Comparison of ENCODE assay signal across 2 cellular contexts in genomic region chr11:70761094-70761905, GRCh38.
TF ChIP-seq lines count a peak whose summit lies in the region.

No MANE protein-coding gene starts in this region.

TF ChIP-seq in WTC11, 78 proteins besides CTCF, POLR2A, EP300 and RAD21 (continued from another document):
- TF ChIP-seq, protein P1, sequence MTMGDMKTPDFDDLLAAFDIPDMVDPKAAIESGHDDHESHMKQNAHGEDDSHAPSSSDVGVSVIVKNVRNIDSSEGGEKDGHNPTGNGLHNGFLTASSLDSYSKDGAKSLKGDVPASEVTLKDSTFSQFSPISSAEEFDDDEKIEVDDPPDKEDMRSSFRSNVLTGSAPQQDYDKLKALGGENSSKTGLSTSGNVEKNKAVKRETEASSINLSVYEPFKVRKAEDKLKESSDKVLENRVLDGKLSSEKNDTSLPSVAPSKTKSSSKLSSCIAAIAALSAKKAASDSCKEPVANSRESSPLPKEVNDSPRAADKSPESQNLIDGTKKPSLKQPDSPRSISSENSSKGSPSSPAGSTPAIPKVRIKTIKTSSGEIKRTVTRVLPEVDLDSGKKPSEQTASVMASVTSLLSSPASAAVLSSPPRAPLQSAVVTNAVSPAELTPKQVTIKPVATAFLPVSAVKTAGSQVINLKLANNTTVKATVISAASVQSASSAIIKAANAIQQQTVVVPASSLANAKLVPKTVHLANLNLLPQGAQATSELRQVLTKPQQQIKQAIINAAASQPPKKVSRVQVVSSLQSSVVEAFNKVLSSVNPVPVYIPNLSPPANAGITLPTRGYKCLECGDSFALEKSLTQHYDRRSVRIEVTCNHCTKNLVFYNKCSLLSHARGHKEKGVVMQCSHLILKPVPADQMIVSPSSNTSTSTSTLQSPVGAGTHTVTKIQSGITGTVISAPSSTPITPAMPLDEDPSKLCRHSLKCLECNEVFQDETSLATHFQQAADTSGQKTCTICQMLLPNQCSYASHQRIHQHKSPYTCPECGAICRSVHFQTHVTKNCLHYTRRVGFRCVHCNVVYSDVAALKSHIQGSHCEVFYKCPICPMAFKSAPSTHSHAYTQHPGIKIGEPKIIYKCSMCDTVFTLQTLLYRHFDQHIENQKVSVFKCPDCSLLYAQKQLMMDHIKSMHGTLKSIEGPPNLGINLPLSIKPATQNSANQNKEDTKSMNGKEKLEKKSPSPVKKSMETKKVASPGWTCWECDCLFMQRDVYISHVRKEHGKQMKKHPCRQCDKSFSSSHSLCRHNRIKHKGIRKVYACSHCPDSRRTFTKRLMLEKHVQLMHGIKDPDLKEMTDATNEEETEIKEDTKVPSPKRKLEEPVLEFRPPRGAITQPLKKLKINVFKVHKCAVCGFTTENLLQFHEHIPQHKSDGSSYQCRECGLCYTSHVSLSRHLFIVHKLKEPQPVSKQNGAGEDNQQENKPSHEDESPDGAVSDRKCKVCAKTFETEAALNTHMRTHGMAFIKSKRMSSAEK (CRISPR knock-in tag; IDR thresholded peaks at IDR 0.05; ENCODE audit: borderline replicate concordance), result no peak
- TF ChIP-seq GTF2I (CRISPR knock-in tag; conservative IDR thresholded peaks at IDR 0.05) (no peak; the same call in 1 of the 2 replicates), TEAD1 (CRISPR knock-in tag; IDR thresholded peaks at IDR 0.05) (no peak), NFYB (CRISPR knock-in tag; conservative IDR thresholded peaks at IDR 0.05; ENCODE audit: low read depth) (no peak), ZNF396 (CRISPR knock-in tag; IDR thresholded peaks at IDR 0.05; ENCODE audit: borderline replicate concordance) (no peak), NFE2L1 (CRISPR knock-in tag; IDR thresholded peaks at IDR 0.05) (no peak), GRHL2 (CRISPR knock-in tag; IDR thresholded peaks at IDR 0.05; ENCODE audit: insufficient replicate concordance, severe bottlenecking) (no peak), RELA (CRISPR knock-in tag; IDR thresholded peaks at IDR 0.05; ENCODE audit: borderline replicate concordance) (no peak)
- TF ChIP-seq, protein P2, sequence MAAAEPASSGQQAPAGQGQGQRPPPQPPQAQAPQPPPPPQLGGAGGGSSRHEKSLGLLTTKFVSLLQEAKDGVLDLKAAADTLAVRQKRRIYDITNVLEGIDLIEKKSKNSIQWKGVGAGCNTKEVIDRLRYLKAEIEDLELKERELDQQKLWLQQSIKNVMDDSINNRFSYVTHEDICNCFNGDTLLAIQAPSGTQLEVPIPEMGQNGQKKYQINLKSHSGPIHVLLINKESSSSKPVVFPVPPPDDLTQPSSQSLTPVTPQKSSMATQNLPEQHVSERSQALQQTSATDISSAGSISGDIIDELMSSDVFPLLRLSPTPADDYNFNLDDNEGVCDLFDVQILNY (CRISPR knock-in tag; IDR thresholded peaks at IDR 0.05), result no peak
- TF ChIP-seq, protein P3, sequence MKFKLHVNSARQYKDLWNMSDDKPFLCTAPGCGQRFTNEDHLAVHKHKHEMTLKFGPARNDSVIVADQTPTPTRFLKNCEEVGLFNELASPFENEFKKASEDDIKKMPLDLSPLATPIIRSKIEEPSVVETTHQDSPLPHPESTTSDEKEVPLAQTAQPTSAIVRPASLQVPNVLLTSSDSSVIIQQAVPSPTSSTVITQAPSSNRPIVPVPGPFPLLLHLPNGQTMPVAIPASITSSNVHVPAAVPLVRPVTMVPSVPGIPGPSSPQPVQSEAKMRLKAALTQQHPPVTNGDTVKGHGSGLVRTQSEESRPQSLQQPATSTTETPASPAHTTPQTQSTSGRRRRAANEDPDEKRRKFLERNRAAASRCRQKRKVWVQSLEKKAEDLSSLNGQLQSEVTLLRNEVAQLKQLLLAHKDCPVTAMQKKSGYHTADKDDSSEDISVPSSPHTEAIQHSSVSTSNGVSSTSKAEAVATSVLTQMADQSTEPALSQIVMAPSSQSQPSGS (CRISPR knock-in tag; IDR thresholded peaks at IDR 0.05; ENCODE audit: borderline replicate concordance, low read depth), result no peak

TF ChIP-seq in SK-N-SH treated with all-trans-retinoic acid at 6 μM for 48 hours, 23 proteins besides CTCF, POLR2A, EP300 and RAD21 (continued from another document):
- TF ChIP-seq PPARA (CRISPR knock-in tag; IDR thresholded peaks at IDR 0.05; ENCODE audit: borderline replicate concordance), result no peak
